ENCODE assay signal across 2 cellular contexts in the genomic region with DNA sequence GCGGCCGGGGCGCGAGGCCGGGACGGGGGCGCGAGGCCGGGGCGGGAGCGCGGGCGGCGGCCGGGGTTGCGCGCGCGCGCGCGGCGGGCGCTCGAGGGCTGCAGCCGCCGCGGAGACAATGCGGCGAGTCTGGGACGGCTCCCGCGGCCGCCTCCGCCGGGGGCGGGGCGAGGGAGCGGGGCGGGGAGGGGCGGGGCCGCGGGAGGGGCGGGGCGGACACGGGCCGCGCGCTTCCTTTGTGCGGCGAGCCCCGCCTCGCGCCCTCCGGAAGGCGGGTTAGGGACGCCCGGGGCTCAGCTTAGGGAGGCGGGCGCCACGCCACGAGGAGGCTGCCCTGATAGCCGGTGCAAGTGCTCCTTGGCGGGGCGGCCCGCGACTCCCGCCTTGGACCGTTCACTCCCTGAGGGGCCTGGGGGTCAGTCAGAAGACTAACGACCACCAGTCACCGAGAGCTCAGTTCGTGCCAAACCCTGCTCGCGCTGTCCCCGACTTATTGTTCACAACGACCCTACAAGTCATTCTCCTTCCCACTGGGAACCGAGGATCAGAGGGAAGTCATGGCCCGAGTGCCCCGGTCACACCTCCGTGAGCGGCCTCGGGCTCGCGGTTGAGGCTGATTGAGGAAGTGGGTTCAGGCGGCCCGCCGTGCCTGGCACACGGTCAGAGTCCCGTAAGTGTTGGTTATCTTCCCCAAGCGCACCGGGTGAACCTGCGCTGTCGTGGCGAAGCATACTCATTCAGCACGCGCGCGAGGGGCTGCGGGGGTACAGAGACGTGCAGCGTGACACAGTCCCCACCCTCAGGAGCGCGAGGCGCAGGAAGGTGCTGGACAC.
TF ChIP-seq lines count a peak whose summit lies in the region.

No MANE protein-coding gene starts in this region.

TF ChIP-seq in HCT116, 20 proteins besides CTCF, POLR2A, EP300 and RAD21 (continued from another document):
- TF ChIP-seq, protein P1, sequence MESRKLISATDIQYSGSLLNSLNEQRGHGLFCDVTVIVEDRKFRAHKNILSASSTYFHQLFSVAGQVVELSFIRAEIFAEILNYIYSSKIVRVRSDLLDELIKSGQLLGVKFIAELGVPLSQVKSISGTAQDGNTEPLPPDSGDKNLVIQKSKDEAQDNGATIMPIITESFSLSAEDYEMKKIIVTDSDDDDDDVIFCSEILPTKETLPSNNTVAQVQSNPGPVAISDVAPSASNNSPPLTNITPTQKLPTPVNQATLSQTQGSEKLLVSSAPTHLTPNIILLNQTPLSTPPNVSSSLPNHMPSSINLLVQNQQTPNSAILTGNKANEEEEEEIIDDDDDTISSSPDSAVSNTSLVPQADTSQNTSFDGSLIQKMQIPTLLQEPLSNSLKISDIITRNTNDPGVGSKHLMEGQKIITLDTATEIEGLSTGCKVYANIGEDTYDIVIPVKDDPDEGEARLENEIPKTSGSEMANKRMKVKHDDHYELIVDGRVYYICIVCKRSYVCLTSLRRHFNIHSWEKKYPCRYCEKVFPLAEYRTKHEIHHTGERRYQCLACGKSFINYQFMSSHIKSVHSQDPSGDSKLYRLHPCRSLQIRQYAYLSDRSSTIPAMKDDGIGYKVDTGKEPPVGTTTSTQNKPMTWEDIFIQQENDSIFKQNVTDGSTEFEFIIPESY (IDR thresholded peaks at IDR 0.05; ENCODE audit: extremely low read depth, insufficient replicate concordance, low read length), result no peak
- TF ChIP-seq EGR1 (IDR thresholded peaks at IDR 0.05; ENCODE audit: low read depth), result 0 out of 2 replicates have a peak, but pooled peaks have one; percentile 34
- TF ChIP-seq SIN3A (IDR thresholded peaks at IDR 0.05; ENCODE audit: low read depth), result peak; percentile 49
- no peak for TF ChIP-seq YY1 (IDR thresholded peaks at IDR 0.05; ENCODE audit: extremely low read depth, insufficient replicate concordance, low read depth, low read length)
- TF ChIP-seq CBX3 (IDR thresholded peaks at IDR 0.05; ENCODE audit: low read depth), result 0 out of 2 replicates have a peak, but pooled peaks have one; percentile 42
- TF ChIP-seq CEBPB (IDR thresholded peaks at IDR 0.05; ENCODE audit: low read depth), result no peak
- TF ChIP-seq ZFX (IDR thresholded peaks at IDR 0.05), result peak; percentile 81; the same call in 1 of the 2 replicates
- no peak for TF ChIP-seq TCF7L2 (IDR thresholded peaks at IDR 0.05; ENCODE audit: borderline replicate concordance, extremely low read depth, insufficient read depth, insufficient read length)
- no peak for TF ChIP-seq ZNF274 (IDR thresholded peaks at IDR 0.05; ENCODE audit: low read depth, low read length)
- no peak for TF ChIP-seq REST (IDR thresholded peaks at IDR 0.05; ENCODE audit: low read depth)
- TF ChIP-seq EZH2phosphoT487 (IDR thresholded peaks at IDR 0.05; ENCODE audit: borderline replicate concordance), result no peak
- TF ChIP-seq, protein P2, sequence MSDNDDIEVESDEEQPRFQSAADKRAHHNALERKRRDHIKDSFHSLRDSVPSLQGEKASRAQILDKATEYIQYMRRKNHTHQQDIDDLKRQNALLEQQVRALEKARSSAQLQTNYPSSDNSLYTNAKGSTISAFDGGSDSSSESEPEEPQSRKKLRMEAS (IDR thresholded peaks at IDR 0.05), result peak; percentile 84
- TF ChIP-seq POLR2AphosphoS5 (IDR thresholded peaks at IDR 0.05; ENCODE audit: low read depth, low read length), result peak; percentile 88
- no peak for TF ChIP-seq FOSL1 (IDR thresholded peaks at IDR 0.05; ENCODE audit: low read depth)
- peak; percentile 37; the same call in 1 of the 2 replicates for TF ChIP-seq SP1 (IDR thresholded peaks at IDR 0.05; ENCODE audit: low read depth)

TF ChIP-seq in SK-N-SH treated with all-trans-retinoic acid at 6 μM for 48 hours, 23 proteins besides CTCF, POLR2A, EP300 and RAD21 (continued from another document):
- TF ChIP-seq, protein P3, sequence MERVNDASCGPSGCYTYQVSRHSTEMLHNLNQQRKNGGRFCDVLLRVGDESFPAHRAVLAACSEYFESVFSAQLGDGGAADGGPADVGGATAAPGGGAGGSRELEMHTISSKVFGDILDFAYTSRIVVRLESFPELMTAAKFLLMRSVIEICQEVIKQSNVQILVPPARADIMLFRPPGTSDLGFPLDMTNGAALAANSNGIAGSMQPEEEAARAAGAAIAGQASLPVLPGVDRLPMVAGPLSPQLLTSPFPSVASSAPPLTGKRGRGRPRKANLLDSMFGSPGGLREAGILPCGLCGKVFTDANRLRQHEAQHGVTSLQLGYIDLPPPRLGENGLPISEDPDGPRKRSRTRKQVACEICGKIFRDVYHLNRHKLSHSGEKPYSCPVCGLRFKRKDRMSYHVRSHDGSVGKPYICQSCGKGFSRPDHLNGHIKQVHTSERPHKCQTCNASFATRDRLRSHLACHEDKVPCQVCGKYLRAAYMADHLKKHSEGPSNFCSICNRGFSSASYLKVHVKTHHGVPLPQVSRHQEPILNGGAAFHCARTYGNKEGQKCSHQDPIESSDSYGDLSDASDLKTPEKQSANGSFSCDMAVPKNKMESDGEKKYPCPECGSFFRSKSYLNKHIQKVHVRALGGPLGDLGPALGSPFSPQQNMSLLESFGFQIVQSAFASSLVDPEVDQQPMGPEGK (CRISPR knock-in tag; IDR thresholded peaks at IDR 0.05; ENCODE audit: borderline replicate concordance), result no peak
